In the genomic region with DNA sequence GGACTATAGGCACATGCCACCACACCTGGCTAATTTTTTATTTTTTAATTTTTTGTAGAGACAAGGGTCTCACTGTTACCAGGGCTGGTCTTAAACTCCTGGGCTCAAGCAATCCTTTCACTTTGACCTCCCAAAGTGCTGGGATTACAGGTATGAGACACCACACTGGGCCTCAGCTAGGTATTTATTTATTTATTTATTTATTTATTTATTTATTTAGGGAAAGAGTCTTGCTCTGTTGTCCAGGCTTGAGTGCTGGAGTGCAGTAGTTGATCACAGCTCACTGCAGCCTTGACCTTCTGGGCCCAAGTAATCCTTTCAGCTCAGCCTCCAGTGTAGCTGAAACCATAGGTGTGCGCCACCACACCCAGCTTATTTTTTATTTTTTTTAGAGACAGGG, we compare ENCODE assay signal across 7 cellular contexts. TPM values are rescaled to one million over a fixed set of nuclear protein-coding genes. Genes with fewer than 3 reads are reported as not detected.
"Had no signal": no experiment of that assay in that cellular context is flagged by ENCODE, and none has a peak within 500 bp of the region (broad histone marks: within the 10 kb centered on the region; RNA-seq: fewer than 3 reads in every experiment).

No MANE protein-coding gene starts in this region.

- FAIRE-seq: GM12878, GM12891, GM12892, GM18507, GM19239 had no signal

- DNase-seq: GDM1, GF-D8 had no signal

- H3K4me3 ChIP-seq: GM12878 had no signal

- ATAC-seq: GM12878 had no signal

RNA-seq across cellular contexts. Expression of a gene that starts 43.2 kb away (rescaled TPM):
- total RNA-seq: GM12878 had no signal
